2 cellular contexts compared by ENCODE assay signal in the genomic region with DNA sequence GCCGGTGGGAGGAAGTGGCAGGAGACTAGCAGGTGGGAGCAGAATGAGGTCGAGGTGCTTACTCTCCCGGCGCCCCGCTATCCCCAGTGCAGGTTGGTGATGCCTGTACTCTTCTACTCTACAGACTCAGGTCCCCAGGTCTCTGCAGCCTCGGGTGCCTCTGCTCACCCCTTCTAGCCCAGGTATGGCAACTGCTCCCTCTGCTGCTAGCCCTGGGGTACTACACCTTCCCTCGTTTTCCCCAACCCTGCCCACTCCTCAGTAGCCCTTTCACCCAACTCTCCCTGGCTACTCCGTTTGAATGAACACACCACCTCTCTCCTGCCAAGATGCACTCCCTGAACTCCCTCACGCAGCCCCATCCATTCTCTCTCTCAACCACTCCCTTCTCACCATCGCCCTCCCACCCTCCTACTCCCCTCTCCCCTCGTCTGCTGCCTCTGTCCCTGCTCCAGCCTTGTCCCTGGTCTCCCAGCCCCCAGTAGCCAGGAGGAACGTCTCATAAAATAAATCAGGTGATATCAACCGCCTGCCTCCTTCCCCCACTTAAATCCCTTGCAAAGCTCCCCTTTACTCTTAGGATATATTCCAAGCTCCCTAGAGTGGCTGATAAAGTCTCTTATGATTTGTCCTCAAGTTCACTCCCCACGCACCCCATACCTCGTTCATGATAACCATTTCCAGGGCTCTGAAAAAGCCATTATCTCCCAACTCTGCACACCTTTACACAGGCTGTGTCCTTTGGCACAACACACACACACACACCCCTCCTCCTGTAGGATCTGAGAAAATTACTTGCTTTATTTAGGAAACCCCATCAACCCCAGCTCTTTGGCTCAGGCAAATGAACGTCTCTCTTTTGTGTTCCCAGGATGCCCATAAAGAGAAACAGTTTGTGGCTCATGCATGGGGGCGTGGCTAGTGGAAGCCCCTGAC.
A peak's percentile ranks its signal among the peaks of the same experiment; 100 is the strongest.
TF ChIP-seq lines count a peak whose summit lies in the region.

No MANE protein-coding gene starts in this region.

TF ChIP-seq in IMR-90, 13 proteins besides CTCF, POLR2A, EP300 and RAD21:
- TF ChIP-seq MAFK (IDR thresholded peaks at IDR 0.05; ENCODE audit: low read depth, low read length) (no peak), SMC3 (IDR thresholded peaks at IDR 0.05; ENCODE audit: low read depth, low read length) (peak; percentile 81), RCOR1 (IDR thresholded peaks at IDR 0.05; ENCODE audit: insufficient replicate concordance, low read length) (no peak), MAZ (IDR thresholded peaks at IDR 0.05; ENCODE audit: borderline replicate concordance, low read depth, low read length) (peak; percentile 61; the same call in 1 of the 2 replicates), FOS (IDR thresholded peaks at IDR 0.05; ENCODE audit: low read depth, low read length) (no peak), NFE2L2 (IDR thresholded peaks at IDR 0.05; ENCODE audit: low read depth, low read length) (no peak), CHD1 (IDR thresholded peaks at IDR 0.05; ENCODE audit: low read depth, low read length) (no peak), BHLHE40 (IDR thresholded peaks at IDR 0.05; ENCODE audit: low read depth, low read length) (no peak), RFX5 (IDR thresholded peaks at IDR 0.05; ENCODE audit: low read depth, low read length) (no peak)

TF ChIP-seq in PFSK-1, 5 proteins besides CTCF, POLR2A, EP300 and RAD21:
- TF ChIP-seq TAF1 (IDR thresholded peaks at IDR 0.05; ENCODE audit: borderline replicate concordance, insufficient read depth, low read length) (no peak), POLR2AphosphoS5 (IDR thresholded peaks at IDR 0.05; ENCODE audit: low read depth, low read length) (no peak), FOXP2 (optimal IDR thresholded peaks at IDR 0.05; ENCODE audit: borderline replicate concordance, extremely low read depth, extremely low read length, insufficient read depth) (no peak), SIN3A (IDR thresholded peaks at IDR 0.05; ENCODE audit: borderline replicate concordance, insufficient read depth, low read length) (0 out of 2 replicates have a peak, but pooled peaks have one; percentile 71)
- TF ChIP-seq, protein P1, sequence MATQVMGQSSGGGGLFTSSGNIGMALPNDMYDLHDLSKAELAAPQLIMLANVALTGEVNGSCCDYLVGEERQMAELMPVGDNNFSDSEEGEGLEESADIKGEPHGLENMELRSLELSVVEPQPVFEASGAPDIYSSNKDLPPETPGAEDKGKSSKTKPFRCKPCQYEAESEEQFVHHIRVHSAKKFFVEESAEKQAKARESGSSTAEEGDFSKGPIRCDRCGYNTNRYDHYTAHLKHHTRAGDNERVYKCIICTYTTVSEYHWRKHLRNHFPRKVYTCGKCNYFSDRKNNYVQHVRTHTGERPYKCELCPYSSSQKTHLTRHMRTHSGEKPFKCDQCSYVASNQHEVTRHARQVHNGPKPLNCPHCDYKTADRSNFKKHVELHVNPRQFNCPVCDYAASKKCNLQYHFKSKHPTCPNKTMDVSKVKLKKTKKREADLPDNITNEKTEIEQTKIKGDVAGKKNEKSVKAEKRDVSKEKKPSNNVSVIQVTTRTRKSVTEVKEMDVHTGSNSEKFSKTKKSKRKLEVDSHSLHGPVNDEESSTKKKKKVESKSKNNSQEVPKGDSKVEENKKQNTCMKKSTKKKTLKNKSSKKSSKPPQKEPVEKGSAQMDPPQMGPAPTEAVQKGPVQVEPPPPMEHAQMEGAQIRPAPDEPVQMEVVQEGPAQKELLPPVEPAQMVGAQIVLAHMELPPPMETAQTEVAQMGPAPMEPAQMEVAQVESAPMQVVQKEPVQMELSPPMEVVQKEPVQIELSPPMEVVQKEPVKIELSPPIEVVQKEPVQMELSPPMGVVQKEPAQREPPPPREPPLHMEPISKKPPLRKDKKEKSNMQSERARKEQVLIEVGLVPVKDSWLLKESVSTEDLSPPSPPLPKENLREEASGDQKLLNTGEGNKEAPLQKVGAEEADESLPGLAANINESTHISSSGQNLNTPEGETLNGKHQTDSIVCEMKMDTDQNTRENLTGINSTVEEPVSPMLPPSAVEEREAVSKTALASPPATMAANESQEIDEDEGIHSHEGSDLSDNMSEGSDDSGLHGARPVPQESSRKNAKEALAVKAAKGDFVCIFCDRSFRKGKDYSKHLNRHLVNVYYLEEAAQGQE (IDR thresholded peaks at IDR 0.05; ENCODE audit: insufficient read depth in 1 of 2, low read depth in 2 of 2, low read length in 2 of 2): no peak
TF ChIP-seq in PFSK-1: peak in this region for 1.
